ENCODE assay signal across 8 cellular contexts in the genomic region with DNA sequence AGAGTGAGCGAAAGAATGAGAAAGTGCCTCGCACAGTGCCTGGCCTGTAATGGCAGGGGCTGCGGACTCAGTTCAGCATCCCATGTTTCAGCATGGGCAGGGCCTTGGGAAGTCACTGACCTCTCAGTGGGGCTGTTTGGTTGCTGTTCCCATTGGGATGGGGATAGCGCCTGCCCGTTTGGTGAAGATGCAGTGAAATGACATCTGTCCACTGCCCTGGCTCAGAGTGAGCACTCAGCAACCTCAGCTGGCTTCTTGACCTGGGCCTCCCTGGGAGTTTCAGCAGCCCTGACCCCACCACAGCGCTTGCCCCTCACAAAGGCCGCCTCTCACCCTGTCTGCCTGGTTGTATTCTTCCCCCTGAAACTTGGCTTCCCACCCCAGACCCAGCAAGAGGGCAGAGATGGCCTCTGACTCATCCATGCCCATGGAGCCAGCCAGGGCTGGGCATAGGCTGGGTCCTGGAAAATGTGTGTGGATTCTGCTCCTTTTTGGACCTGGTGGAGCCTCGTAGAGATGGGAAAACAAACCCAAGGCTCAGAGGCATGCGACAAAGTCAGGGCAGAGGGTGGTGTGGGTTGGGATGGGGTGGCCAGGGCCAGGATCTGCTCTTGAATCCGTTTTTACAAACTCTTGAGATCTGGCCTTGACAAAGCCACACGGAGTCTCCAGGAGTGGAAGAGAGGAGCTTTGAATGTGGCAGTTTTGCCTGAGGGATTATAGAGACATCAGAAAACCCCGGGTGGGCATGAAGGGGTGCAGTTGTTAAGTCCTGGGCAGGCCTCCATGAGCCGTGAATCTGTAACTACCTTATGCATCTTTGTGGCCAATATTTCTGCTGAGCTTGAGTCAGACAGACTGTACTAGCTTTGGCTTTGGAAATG.
A peak's percentile ranks its signal among the peaks of the same experiment; 100 is the strongest.
DNase-seq lines count a peak whose midpoint lies in the region; ATAC-seq and TF ChIP-seq lines count a peak whose summit lies in the region.

No MANE protein-coding gene starts in this region.

- H3K9ac ChIP-seq in Loucy (ENCODE audit: low read depth, low read length, poor library complexity, severe bottlenecking): peak overlapping the region; percentile 63
- H3K9ac ChIP-seq in duodenal mucosa (ENCODE audit: low read depth in 1 of 2, low read length in 2 of 2): peak overlapping the region; percentile 75 to 87

- H4K20me1 ChIP-seq in Loucy (ENCODE audit: insufficient read depth, low read length, poor library complexity, severe bottlenecking): no peaks in the 10 kb centered on the region

- H3K36me3 ChIP-seq in Loucy (ENCODE audit: insufficient read depth, low read length): peaks cover 3% of the 10 kb centered on the region; the same call in 1 of the 2 replicates
- peaks cover 9 to 30% of the 10 kb centered on the region in 2 donors for H3K36me3 ChIP-seq in duodenal mucosa (ENCODE audit: control insufficient read depth in 1 of 2, insufficient read depth in 2 of 2, low read length in 2 of 2)

- no peak overlapping the region for H2AFZ ChIP-seq in Loucy (ENCODE audit: low read length)

- H3K27ac Mint-ChIP-seq in nephron: peak overlapping the region; percentile 54 to 74 (median 68)

- H3K4me1 ChIP-seq in Loucy (ENCODE audit: insufficient read depth, low read length, poor library complexity, severe bottlenecking): peaks cover 20% of the 10 kb centered on the region
- peaks cover 16 to 17% of the 10 kb centered on the region in 2 donors for H3K4me1 ChIP-seq in duodenal mucosa (ENCODE audit: control insufficient read depth in 1 of 2, insufficient read depth in 2 of 2, low read length in 2 of 2)

- peaks cover 7% of the 10 kb centered on the region; the same call in 1 of the 2 replicates for H3K79me2 ChIP-seq in Loucy (ENCODE audit: insufficient read depth, low read length)

- H3K27me3 Mint-ChIP-seq in nephron (ENCODE audit: low read depth): peaks cover 4% of the 10 kb centered on the region

- H3K4me3 Mint-ChIP-seq in nephron: peak overlapping the region; percentile 84 to 88 (median 86)

- no peaks in the 10 kb centered on the region for H3K9me2 ChIP-seq in Loucy (replicated peaks; ENCODE audit: low read depth, low read length)

- H3K9me3 Mint-ChIP-seq in nephron: no peaks in the 10 kb centered on the region

- TF ChIP-seq CTCF in AG10803 (conservative IDR thresholded peaks at IDR 0.05; ENCODE audit: low read length): no peak
- no peak for TF ChIP-seq CTCF in Loucy (conservative IDR thresholded peaks at IDR 0.05; ENCODE audit: low read length)
- TF ChIP-seq CTCF in nephron (IDR thresholded peaks at IDR 0.05; ENCODE audit: unreplicated experiment in 3 of 3): no peak

- H3K4me1 Mint-ChIP-seq in nephron: peaks cover 18% of the 10 kb centered on the region

- ATAC-seq in GM19467 (IDR thresholded peaks at IDR 0.05; ENCODE audit: unreplicated experiment) (no peak), GM18517 (IDR thresholded peaks at IDR 0.05; ENCODE audit: unreplicated experiment) (no peak)

- H3K4me3 ChIP-seq in AG10803 (ENCODE audit: low read length): peak overlapping the region; percentile 82
- peak overlapping the region; percentile 88 for H3K4me3 ChIP-seq in Loucy (ENCODE audit: low read length, poor library complexity, severe bottlenecking)
- peak overlapping the region; percentile 91 to 94 for H3K4me3 ChIP-seq in duodenal mucosa (ENCODE audit: low read depth in 1 of 2, low read length in 2 of 2)

- H3K27me3 ChIP-seq in Loucy (ENCODE audit: insufficient read depth, low read length, poor library complexity, severe bottlenecking) (no peaks in the 10 kb centered on the region), duodenal mucosa (ENCODE audit: control insufficient read depth in 1 of 2, insufficient read depth in 2 of 2, low read length in 2 of 2) (no peaks in the 10 kb centered on the region)

- H3F3A ChIP-seq in Loucy (ENCODE audit: low read depth): no peaks in the 10 kb centered on the region

- peak overlapping the region; percentile 97 for H3K4me2 ChIP-seq in Loucy (ENCODE audit: low read depth, low read length, poor library complexity, severe bottlenecking)

- H3K27ac ChIP-seq in duodenal mucosa (ENCODE audit: low read depth, low read length): peak overlapping the region; percentile 94

- no peaks in the 10 kb centered on the region for H3K9me3 ChIP-seq in Loucy (ENCODE audit: insufficient read depth, low read depth, low read length)
- no peaks in the 10 kb centered on the region for H3K9me3 ChIP-seq in duodenal mucosa (ENCODE audit: control insufficient read depth in 1 of 2, low read length in 2 of 2)

- peaks cover 12% of the 10 kb centered on the region for H3K36me3 Mint-ChIP-seq in nephron (ENCODE audit: low read depth)

- DNase-seq in AG10803 (ENCODE audit: low read depth) (no peak), NCI-H510A treated with DMSO at 0.1 percent for 48 hours (lab: John Stamatoyannopoulos, UW) (no peak)
- DNase-seq in stimulated activated CD4-positive, alpha-beta T cell treated with anti-CD3 and anti-CD28 coated beads, Interleukin-4, amount 100 ng/mL, for 1 hour: no peak
